In genomic region chr9:129673602-129674001, GRCh38 we compare ENCODE assay signal across 16 cellular contexts. TPM values are rescaled to one million over a fixed set of nuclear protein-coding genes. Genes with fewer than 3 reads are reported as not detected.
DNase-seq lines count a peak whose midpoint lies in the region; ATAC-seq, FAIRE-seq and TF ChIP-seq lines count a peak whose summit lies in the region.
"Had no signal": no experiment of that assay in that cellular context is flagged by ENCODE, and none has a peak within 500 bp of the region (broad histone marks: within the 10 kb centered on the region; RNA-seq: fewer than 3 reads in every experiment).

No MANE protein-coding gene starts in this region.

- TF ChIP-seq CTCF in K562 (IDR thresholded peaks at IDR 0.05 in 2 of 3, conservative IDR thresholded peaks at IDR 0.05 in 1 of 3; ENCODE audit: insufficient read depth in 2 of 3, low read depth in 1 of 3, low read length in 3 of 3), result no peak
- no peak for TF ChIP-seq CTCF in osteoblast (IDR thresholded peaks at IDR 0.05; ENCODE audit: extremely low read depth, low read depth, low read length)

- TF ChIP-seq EP300 in K562 (IDR thresholded peaks at IDR 0.05; ENCODE audit: low read length), result no peak

- no peaks in the 10 kb centered on the region for H3K9me2 ChIP-seq in GM23248 (ENCODE audit: insufficient read depth)

- ATAC-seq in K562 (no peak), HG02642 (IDR thresholded peaks at IDR 0.05; ENCODE audit: poor library complexity, unreplicated experiment) (no peak)
- ATAC-seq: HCT116 had no signal

- H3K4me1 ChIP-seq in GM23248 (ENCODE audit: insufficient read depth), result peaks cover 55% of the 10 kb centered on the region
- H3K4me1 ChIP-seq in K562 (replicated peaks in 1 of 2; ENCODE audit: control insufficient read depth in 2 of 2, insufficient read depth in 2 of 2, low read length in 2 of 2), result peaks cover 0 to 30% of the 10 kb centered on the region in 2 experiments; a peak in 2 of 5 replicates
- peaks cover 36% of the 10 kb centered on the region for H3K4me1 ChIP-seq in osteoblast (ENCODE audit: insufficient read depth, low read length)
- H3K4me1 ChIP-seq: Caco-2 had no signal

- BruUV-seq in K562 (replicated peaks; lab: Mats Ljungman, UMichigan), result no TSS peak

- H4K20me1 ChIP-seq in GM23248 (ENCODE audit: insufficient read depth) (no peaks in the 10 kb centered on the region), K562 (replicated peaks; ENCODE audit: control insufficient read depth, insufficient read depth, low read length) (peaks cover 31% of the 10 kb centered on the region; the same call in 1 of the 2 replicates), osteoblast (ENCODE audit: insufficient read depth, low read length) (peaks cover 66% of the 10 kb centered on the region)
- H4K20me1 ChIP-seq: BLaER1 had no signal

- H3K4me2 ChIP-seq in GM23248 (ENCODE audit: unreplicated experiment) (no peak overlapping the region), K562 (ENCODE audit: insufficient read depth, low read length) (no peak overlapping the region), osteoblast (ENCODE audit: insufficient read depth, low read length) (no peak overlapping the region)
- H3K4me2 ChIP-seq: BLaER1 had no signal

- no peak for TF ChIP-seq POLR2A in K562 (conservative IDR thresholded peaks at IDR 0.05)
- no peak for TF ChIP-seq POLR2A in H54 (IDR thresholded peaks at IDR 0.05; ENCODE audit: low read depth, low read length)

- H3K27me3 ChIP-seq in GM23248 (replicated peaks; ENCODE audit: insufficient read depth) (no peaks in the 10 kb centered on the region), K562 (ENCODE audit: control insufficient read depth in 2 of 2, insufficient read depth in 2 of 2, low read length in 2 of 2) (peaks cover 37 to 75% of the 10 kb centered on the region in 2 experiments), osteoblast (ENCODE audit: insufficient read depth, low read length) (no peaks in the 10 kb centered on the region)
- H3K27me3 ChIP-seq: BLaER1 had no signal

- no peaks in the 10 kb centered on the region for H3K36me3 ChIP-seq in GM23248 (ENCODE audit: low read depth)
- H3K36me3 ChIP-seq in K562 (ENCODE audit: control insufficient read depth, insufficient read depth, low read length), result no peaks in the 10 kb centered on the region; the same call in 2 of the 3 replicates
- H3K36me3 ChIP-seq in osteoblast (ENCODE audit: insufficient read depth, low read length), result peaks cover 7% of the 10 kb centered on the region
- H3K36me3 ChIP-seq: BLaER1 had no signal

- peaks cover 39% of the 10 kb centered on the region for H3F3A ChIP-seq in GM23248 (ENCODE audit: insufficient read depth)

- H3K27ac ChIP-seq in GM23248 (no peak overlapping the region), K562 (ENCODE audit: extremely low read depth, low read depth, low read length) (no peak overlapping the region), osteoblast (ENCODE audit: low read depth, low read length) (no peak overlapping the region)
- H3K27ac ChIP-seq: 22Rv1, BLaER1 had no signal

- H2AFZ ChIP-seq in GM23248 (no peak overlapping the region), K562 (ENCODE audit: low read depth, low read length) (no peak overlapping the region), osteoblast (ENCODE audit: low read length) (no peak overlapping the region)

- FAIRE-seq in K562 (lab: Jason Lieb, UNC) (peak; percentile 23), H54 (lab: Jason Lieb, UNC) (no peak)

- DNase-seq in DMS53 (lab: John Stamatoyannopoulos, UW), result peak; percentile 20
- no peak for DNase-seq in DMS53 treated with DMSO at 0.1 percent for 48 hours (lab: John Stamatoyannopoulos, UW; ENCODE audit: unreplicated experiment)
- DNase-seq in GM23248, result no peak
- DNase-seq in K562 (ENCODE audit: extremely low read depth in 1 of 4, low spot score in 3 of 4), result no peak
- peak; percentile 48 for DNase-seq in osteoblast (ENCODE audit: insufficient read length, low spot score, missing footprints)
- no peak for DNase-seq in H54 (ENCODE audit: insufficient read length, low spot score)
- DNase-seq in SW 1271 (lab: John Stamatoyannopoulos, UW), result no peak
- DNase-seq: AML-193; Caco-2; CD8-positive, alpha-beta memory T cell had no signal

- H3K9ac ChIP-seq in GM23248 (peak overlapping the region; percentile 71), K562 (ENCODE audit: insufficient read depth in 1 of 2, low read depth in 2 of 2, low read length in 2 of 2) (no peak overlapping the region)
- H3K9ac ChIP-seq: BLaER1 had no signal

- no peak for TF ChIP-seq RAD21 in K562 (CRISPR knock-in tag; conservative IDR thresholded peaks at IDR 0.05 in 1 of 2, IDR thresholded peaks at IDR 0.05 in 1 of 2)

- 68 to 78% methylated on average over 12 of the region's 12 CpGs for WGBS in GM23248 (ENCODE audit: low coverage in 1 of 2, low lambda C conversion rate in 2 of 2, missing lambda C conversion rate in 2 of 2), 2 experiments
- WGBS in K562 (ENCODE audit: insufficient coverage, low coverage, missing lambda C conversion rate), result 16% methylated on average over 12 of the region's 12 CpGs

- H3K9me3 ChIP-seq in GM23248 (ENCODE audit: low read depth), result no peaks in the 10 kb centered on the region
- peaks cover 2% of the 10 kb centered on the region; the same call in 1 of the 2 replicates for H3K9me3 ChIP-seq in K562 (replicated peaks; ENCODE audit: control insufficient read depth, insufficient read depth, low read depth, low read length)
- no peaks in the 10 kb centered on the region for H3K9me3 ChIP-seq in osteoblast (ENCODE audit: low read depth, low read length)
- H3K9me3 ChIP-seq: BLaER1, Caco-2 had no signal

- peaks cover 3% of the 10 kb centered on the region for H3K9me1 ChIP-seq in K562 (ENCODE audit: control insufficient read depth, insufficient read depth, low read length)

- H3K4me3 ChIP-seq in GM23248 (no peak overlapping the region), K562 (no peak overlapping the region), osteoblast (ENCODE audit: insufficient read depth, low read length) (no peak overlapping the region)
- H3K4me3 ChIP-seq: BLaER1 had no signal

- CTCF ChIA-PET in K562 (lab: Yijun Ruan, JAX; ENCODE audit: low intra/inter-chr PET ratio), result no interaction called here

- peaks cover 99% of the 10 kb centered on the region for H3K79me2 ChIP-seq in GM23248 (ENCODE audit: insufficient read depth)
- no peaks in the 10 kb centered on the region for H3K79me2 ChIP-seq in K562 (ENCODE audit: control insufficient read depth, insufficient read depth, low read length)
- H3K79me2 ChIP-seq in osteoblast (ENCODE audit: insufficient read depth, low read length), result peaks cover 64% of the 10 kb centered on the region

- POLR2A ChIA-PET in K562 (lab: Yijun Ruan, JAX), result interaction anchor here (0.6 to 0.9 kb wide), 11 partner anchors 9 to 1466 kb away, joined by 3 to 8 read pairs (median 3); no protein-coding TSS in a partner anchor

- in situ Hi-C loops in GM23248 (cut with MboI), result no loop called here
- in situ Hi-C loops in K562 (cut with MboI), result loop anchor here (5.0 to 25.0 kb wide), 4 partner anchors 664 to 1459 kb away; partner anchors contain the start of genes COQ4 and TRUB2

- intact Hi-C loops in K562 (cut with micrococcal nuclease), result loop anchor here (10.0 kb wide), 1 partner anchor 979 kb away; no protein-coding TSS in a partner anchor

RNA-seq across cellular contexts. Expression of gene PRRX2, which starts 8.2 kb away (rescaled TPM):
- total RNA-seq in GM23248 (2014; rRNA removed; shearing (Covaris generic)), result 145 and 169 TPM in 2 replicates
- polyA plus RNA-seq in GM23248 (2016; fragmentation: Nextera tagmentation; extraction: Ambion mirVana) (137 and 141 TPM in 2 replicates), K562 (2011; rRNA removed) (not detected in 2 replicates), K562 (2014; fragmentation: Illumina TruSeq; extraction: Trizol) (not detected in 2 replicates), K562 (2014; fragmentation: Nextera tagmentation; extraction: Ambion mirVana) (not detected), K562 (2014; rRNA removed) (0.21 TPM in 1 of 2 replicates, not detected in the other)
- not detected in 2 replicates for total RNA-seq in K562 (2011; cell fraction: chromatin; rRNA removed; ENCODE audit: low replicate concordance)
- total RNA-seq in K562 (2011; cell fraction: nucleolus; rRNA removed), result not detected in 2 replicates
- total RNA-seq in K562 (2011; cell fraction: nucleoplasm; rRNA removed), result not detected in 2 replicates
- total RNA-seq in K562 (2014; rRNA removed) (not detected in 2 replicates), K562 (2014; rRNA removed; fragmentation: Illumina TruSeq; extraction: Trizol) (not detected in 2 replicates), K562 (2015; rRNA removed; fragmentation: Illumina TruSeq; extraction: Trizol) (not detected in 2 replicates), K562 (2021) (not detected in 2 replicates), osteoblast (27.5 and 34.8 TPM in 2 replicates)
- 0.18 TPM in 1 of 2 replicates, not detected in the other for polyA plus RNA-seq in K562 (2011; cell fraction: cytosol; rRNA removed)
- polyA plus RNA-seq in K562 (2011; cell fraction: nucleus; rRNA removed), result 0.13 TPM in 1 of 2 replicates, not detected in the other
- not detected in 2 replicates for polyA plus RNA-seq in K562 (2012)
- polyA minus RNA-seq in K562 (2011; rRNA and poly(A)+ RNA removed), result not detected in 2 replicates
- not detected in 2 replicates for polyA minus RNA-seq in K562 (2011; cell fraction: cytosol; rRNA and poly(A)+ RNA removed)
- polyA minus RNA-seq in K562 (2011; cell fraction: nucleus; rRNA and poly(A)+ RNA removed), result not detected in 2 replicates
- total RNA-seq: Caco-2 had no signal
- polyA plus RNA-seq: CD8-positive, alpha-beta memory T cell had no signal

RNA-seq across cellular contexts. Expression of gene ASB6, which starts 31.7 kb away (rescaled TPM):
- 22.9 and 24.9 TPM in 2 replicates for total RNA-seq in GM23248 (2014; rRNA removed; shearing (Covaris generic))
- polyA plus RNA-seq in GM23248 (2016; fragmentation: Nextera tagmentation; extraction: Ambion mirVana), result 24.1 and 24.4 TPM in 2 replicates
- 8.0 and 24.6 TPM in 2 replicates for total RNA-seq in K562 (2011; cell fraction: chromatin; rRNA removed; ENCODE audit: low replicate concordance)
- 20.2 and 20.4 TPM in 2 replicates for total RNA-seq in K562 (2011; cell fraction: nucleolus; rRNA removed)
- total RNA-seq in K562 (2011; cell fraction: nucleoplasm; rRNA removed), result 10.2 and 12.6 TPM in 2 replicates
- total RNA-seq in K562 (2014; rRNA removed), result 12.4 and 15.8 TPM in 2 replicates
- total RNA-seq in K562 (2014; rRNA removed; fragmentation: Illumina TruSeq; extraction: Trizol), result 4.1 and 4.9 TPM in 2 replicates
- total RNA-seq in K562 (2015; rRNA removed; fragmentation: Illumina TruSeq; extraction: Trizol), result 8.6 TPM in 2 replicates
- total RNA-seq in K562 (2021), result 17.1 and 17.3 TPM in 2 replicates
- 11.3 and 13.1 TPM in 2 replicates for polyA plus RNA-seq in K562 (2011; rRNA removed)
- 10.5 and 18.2 TPM in 2 replicates for polyA plus RNA-seq in K562 (2011; cell fraction: cytosol; rRNA removed)
- polyA plus RNA-seq in K562 (2011; cell fraction: nucleus; rRNA removed), result 26.0 and 42.0 TPM in 2 replicates
- 11.4 and 12.4 TPM in 2 replicates for polyA plus RNA-seq in K562 (2012)
- 12.8 and 13.1 TPM in 2 replicates for polyA plus RNA-seq in K562 (2014; fragmentation: Illumina TruSeq; extraction: Trizol)
- polyA plus RNA-seq in K562 (2014; fragmentation: Nextera tagmentation; extraction: Ambion mirVana), result 1 to 10 TPM in 1 of 2 experiments, under 1 TPM in 1; 0.92 to 1.1 TPM
- 17.8 and 19.5 TPM in 2 replicates for polyA plus RNA-seq in K562 (2014; rRNA removed)
- polyA minus RNA-seq in K562 (2011; rRNA and poly(A)+ RNA removed), result 3.6 and 4.9 TPM in 2 replicates
- 5.0 and 6.1 TPM in 2 replicates for polyA minus RNA-seq in K562 (2011; cell fraction: cytosol; rRNA and poly(A)+ RNA removed)
- polyA minus RNA-seq in K562 (2011; cell fraction: nucleus; rRNA and poly(A)+ RNA removed), result 7.3 and 9.0 TPM in 2 replicates
- total RNA-seq in osteoblast, result 21.0 and 23.9 TPM in 2 replicates

RNA-seq across cellular contexts. Expression of gene NTMT1, which starts 47.6 kb away (rescaled TPM):
- total RNA-seq in GM23248 (2014; rRNA removed; shearing (Covaris generic)), result 32.6 and 44.5 TPM in 2 replicates
- polyA plus RNA-seq in GM23248 (2016; fragmentation: Nextera tagmentation; extraction: Ambion mirVana), result 115 TPM in 2 replicates
- 28.6 and 94.1 TPM in 2 replicates for total RNA-seq in K562 (2011; cell fraction: chromatin; rRNA removed; ENCODE audit: low replicate concordance)
- 70.3 and 71.4 TPM in 2 replicates for total RNA-seq in K562 (2011; cell fraction: nucleolus; rRNA removed)
- 51.0 and 57.9 TPM in 2 replicates for total RNA-seq in K562 (2011; cell fraction: nucleoplasm; rRNA removed)
- total RNA-seq in K562 (2014; rRNA removed), result 116 and 120 TPM in 2 replicates
- total RNA-seq in K562 (2014; rRNA removed; fragmentation: Illumina TruSeq; extraction: Trizol), result 49.6 and 59.2 TPM in 2 replicates
- 74.3 and 78.1 TPM in 2 replicates for total RNA-seq in K562 (2015; rRNA removed; fragmentation: Illumina TruSeq; extraction: Trizol)
- total RNA-seq in K562 (2021), result 108 and 110 TPM in 2 replicates
- polyA plus RNA-seq in K562 (2011; rRNA removed), result 74.7 and 79.2 TPM in 2 replicates
- 89.1 and 124 TPM in 2 replicates for polyA plus RNA-seq in K562 (2011; cell fraction: cytosol; rRNA removed)
- polyA plus RNA-seq in K562 (2011; cell fraction: nucleus; rRNA removed), result 42.9 and 47.3 TPM in 2 replicates
- 42.1 and 72.6 TPM in 2 replicates for polyA plus RNA-seq in K562 (2012)
- 80.6 and 113 TPM in 2 replicates for polyA plus RNA-seq in K562 (2014; fragmentation: Illumina TruSeq; extraction: Trizol)
- 10 to 100 TPM; 42.1 to 67.0 TPM for polyA plus RNA-seq in K562 (2014; fragmentation: Nextera tagmentation; extraction: Ambion mirVana)
- polyA plus RNA-seq in K562 (2014; rRNA removed), result 111 and 121 TPM in 2 replicates
- polyA minus RNA-seq in K562 (2011; rRNA and poly(A)+ RNA removed), result 34.5 and 60.2 TPM in 2 replicates
- 23.4 and 42.2 TPM in 2 replicates for polyA minus RNA-seq in K562 (2011; cell fraction: cytosol; rRNA and poly(A)+ RNA removed)
- polyA minus RNA-seq in K562 (2011; cell fraction: nucleus; rRNA and poly(A)+ RNA removed), result 14.7 and 15.7 TPM in 2 replicates
- total RNA-seq in osteoblast, result 26.4 and 28.6 TPM in 2 replicates

RNA-seq across cellular contexts. Expression of gene C9orf50, which starts 52.7 kb away (rescaled TPM):
- 0.32 TPM in 1 of 2 replicates, not detected in the other for total RNA-seq in GM23248 (2014; rRNA removed; shearing (Covaris generic))
- polyA plus RNA-seq in GM23248 (2016; fragmentation: Nextera tagmentation; extraction: Ambion mirVana) (0.23 and 0.56 TPM in 2 replicates), K562 (2011; rRNA removed) (not detected in 2 replicates), K562 (2014; fragmentation: Illumina TruSeq; extraction: Trizol) (not detected in 2 replicates), K562 (2014; fragmentation: Nextera tagmentation; extraction: Ambion mirVana) (not detected), K562 (2014; rRNA removed) (not detected in 2 replicates)
- total RNA-seq in K562 (2011; cell fraction: chromatin; rRNA removed; ENCODE audit: low replicate concordance), result not detected in 2 replicates
- total RNA-seq in K562 (2011; cell fraction: nucleolus; rRNA removed), result not detected in 2 replicates
- total RNA-seq in K562 (2011; cell fraction: nucleoplasm; rRNA removed), result not detected in 2 replicates
- total RNA-seq in K562 (2014; rRNA removed) (0.12 TPM in 1 of 2 replicates, not detected in the other), K562 (2014; rRNA removed; fragmentation: Illumina TruSeq; extraction: Trizol) (not detected in 2 replicates), K562 (2015; rRNA removed; fragmentation: Illumina TruSeq; extraction: Trizol) (not detected in 2 replicates), K562 (2021) (not detected in 2 replicates), osteoblast (under 0.01 and 0.36 TPM in 2 replicates)
- not detected in 2 replicates for polyA plus RNA-seq in K562 (2011; cell fraction: cytosol; rRNA removed)
- polyA plus RNA-seq in K562 (2011; cell fraction: nucleus; rRNA removed), result not detected in 2 replicates
- polyA plus RNA-seq in K562 (2012), result not detected in 2 replicates
- not detected in 2 replicates for polyA minus RNA-seq in K562 (2011; rRNA and poly(A)+ RNA removed)
- polyA minus RNA-seq in K562 (2011; cell fraction: cytosol; rRNA and poly(A)+ RNA removed), result not detected in 2 replicates
- not detected in 2 replicates for polyA minus RNA-seq in K562 (2011; cell fraction: nucleus; rRNA and poly(A)+ RNA removed)
- total RNA-seq: Caco-2; CD8-positive, alpha-beta memory T cell; Daoy; H4 had no signal
- polyA plus RNA-seq: CD8-positive, alpha-beta memory T cell had no signal

Comparison
In these comparisons a context has a peak if more than half of its experiments do, and no peak if none do; other contexts are left out.
1. DNase-seq: peak in DMS53 (single experiment) and osteoblast (single experiment); none in DMS53 treated with DMSO at 0.1 percent for 48 hours (single experiment), GM23248 (single experiment), K562 (0 of 4), H54 (single experiment) and SW 1271 (0 of 2).
2. RNA of gene PRRX2, which starts 8.2 kb away (total RNA-seq): 145 to 169 TPM in GM23248 and 27.5 to 34.8 TPM in osteoblast; not detected in K562; every median in the first group is over 10 times any median in the second.